17 cellular contexts compared by ENCODE assay signal in genomic region chr5:117220730-117221129, GRCh38.
DNase-seq lines count a peak whose midpoint lies in the region; ATAC-seq and TF ChIP-seq lines count a peak whose summit lies in the region.
"Had no signal": no experiment of that assay in that cellular context is flagged by ENCODE, and none has a peak within 500 bp of the region (broad histone marks: within the 10 kb centered on the region; RNA-seq: fewer than 3 reads in every experiment).

No MANE protein-coding gene starts in this region.

- no peaks in the 10 kb centered on the region for H3K4me1 ChIP-seq in MM.1S (ENCODE audit: low read length)

- H3K27ac ChIP-seq in dorsolateral prefrontal cortex = no peak overlapping the region
- no peak overlapping the region for H3K27ac ChIP-seq in MM.1S (ENCODE audit: low read length)
- H3K27ac ChIP-seq: C4-2B, GM23248, PC-9 had no signal

- no peak overlapping the region for H3K9ac ChIP-seq in MM.1S (ENCODE audit: low read length)
- H3K9ac ChIP-seq: GM23248 had no signal

- H3K9me2 ChIP-seq in MM.1S (replicated peaks; ENCODE audit: insufficient read depth, low read length) = no peaks in the 10 kb centered on the region

- H3K27me3 ChIP-seq in kidney epithelial cell (ENCODE audit: control insufficient read depth, insufficient read depth, low read length) (no peaks in the 10 kb centered on the region), dorsolateral prefrontal cortex (no peaks in the 10 kb centered on the region), MM.1S (replicated peaks; ENCODE audit: insufficient read depth, low read length) (no peaks in the 10 kb centered on the region)

- no peaks in the 10 kb centered on the region for H3F3A ChIP-seq in MM.1S (ENCODE audit: insufficient read depth, low read length)

- H3K4me3 ChIP-seq in cardiac fibroblast (replicated peaks in 1 of 2; ENCODE audit: low read depth in 2 of 2, low read length in 2 of 2) (no peak overlapping the region), kidney epithelial cell (ENCODE audit: low read depth, low read length) (no peak overlapping the region), dorsolateral prefrontal cortex (no peak overlapping the region), MM.1S (ENCODE audit: low read length) (no peak overlapping the region)
- H3K4me3 ChIP-seq: GM23248, PC-9 had no signal

- TF ChIP-seq CTCF in cardiac fibroblast (IDR thresholded peaks at IDR 0.05; ENCODE audit: low read depth, low read length) (no peak), kidney epithelial cell (IDR thresholded peaks at IDR 0.05; ENCODE audit: insufficient read depth, low read length, poor library complexity, severe bottlenecking) (no peak), dorsolateral prefrontal cortex (IDR thresholded peaks at IDR 0.05 in 54 of 56, conservative IDR thresholded peaks at IDR 0.05 in 2 of 56; ENCODE audit: low read depth in 1 of 56, partially characterized antibody in 56 of 56) (no peak), MM.1S (IDR thresholded peaks at IDR 0.05; ENCODE audit: low read length) (no peak)

- no peaks in the 10 kb centered on the region for H3K9me3 ChIP-seq in MM.1S (replicated peaks; ENCODE audit: insufficient read depth, low read length)

- H4K20me1 ChIP-seq in MM.1S (ENCODE audit: insufficient read depth, low read length) = no peaks in the 10 kb centered on the region

- intact Hi-C loops in dorsolateral prefrontal cortex (cut with DNase I) (no loop called here), Right ventricle myocardium superior (cut with DNase I) (no loop called here)

- DNase-seq in A172 (ENCODE audit: low spot score) (peak; percentile 54), RKO (ENCODE audit: low spot score) (peak; percentile 30), cardiac fibroblast (ENCODE audit: low read depth in 2 of 2) (peak; percentile 13 to 37), kidney epithelial cell (ENCODE audit: low read depth) (peak; percentile 12), dorsolateral prefrontal cortex (no peak), Right ventricle myocardium superior (no peak), RPMI8226 (no peak), MM.1S (no peak)
- DNase-seq: DMS79, GM23248, NCI-H1092, NCI-H1694 treated with DMSO at 0.1 percent for 48 hours, NCI-H345, NCI-H526 treated with DMSO at 0.1 percent for 48 hours, PC-9 had no signal

- no peak overlapping the region for H2AFZ ChIP-seq in MM.1S (ENCODE audit: low read length)
- H2AFZ ChIP-seq: GM23248, PC-9 had no signal

- no peaks in the 10 kb centered on the region for H3K79me2 ChIP-seq in MM.1S (ENCODE audit: low read length)

- no peak for ATAC-seq in Right ventricle myocardium superior (ENCODE audit: poor library complexity)
- ATAC-seq: Right ventricle myocardium inferior had no signal

- no peak overlapping the region for H3K4me2 ChIP-seq in MM.1S (ENCODE audit: low read depth, low read length)
- H3K4me2 ChIP-seq: PC-9 had no signal

- H3K36me3 ChIP-seq in kidney epithelial cell (ENCODE audit: control insufficient read depth, insufficient read depth, low read length) (no peaks in the 10 kb centered on the region), MM.1S (replicated peaks; ENCODE audit: insufficient read depth, low read length) (no peaks in the 10 kb centered on the region)

Comparison
In these comparisons a context has a peak if more than half of its experiments do, and no peak if none do; other contexts are left out.
1. DNase-seq: peak in A172 (single experiment), RKO (single experiment), cardiac fibroblast (2 of 2) and kidney epithelial cell (single experiment); none in dorsolateral prefrontal cortex (0 of 10), Right ventricle myocardium superior (single experiment), RPMI8226 (single experiment) and MM.1S (single experiment).